11 cellular contexts compared by ENCODE assay signal in genomic region chr12:106071686-106072085, GRCh38.
"Had no signal": no experiment of that assay in that cellular context is flagged by ENCODE, and none has a peak within 500 bp of the region (broad histone marks: within the 10 kb centered on the region; RNA-seq: fewer than 3 reads in every experiment).

No MANE protein-coding gene starts in this region.

- ATAC-seq: naive thymus-derived CD4-positive, alpha-beta T cell; right cardiac atrium had no signal

- H3K9me3 ChIP-seq: breast epithelium, suprapubic skin had no signal

- H3K4me1 ChIP-seq: breast epithelium had no signal

- DNase-seq: activated naive CD4-positive, alpha-beta T cell treated with anti-CD3 and anti-CD28 coated beads, Interleukin-2, amount 50 U/mL, for 16 hours; amygdala; hippocampal formation; naive thymus-derived CD4-positive, alpha-beta T cell; nucleus accumbens; right cardiac atrium; stimulated activated CD4-positive, alpha-beta T cell treated with anti-CD3 and anti-CD28 coated beads, Interleukin-2, amount 100 ng/mL, for 24 hours; stimulated activated naive CD4-positive, alpha-beta T cell had no signal

- H3K27me3 ChIP-seq: breast epithelium, suprapubic skin had no signal

- H3K4me3 ChIP-seq: breast epithelium, lung, suprapubic skin had no signal

- H3K27ac ChIP-seq: breast epithelium, suprapubic skin had no signal

- H3K36me3 ChIP-seq: breast epithelium had no signal
